ENCODE assay signal across 24 cellular contexts in genomic region chr5:62138607-62139006, GRCh38.
DNase-seq lines count a peak whose midpoint lies in the region.
"Had no signal": no experiment of that assay in that cellular context is flagged by ENCODE, and none has a peak within 500 bp of the region (broad histone marks: within the 10 kb centered on the region; RNA-seq: fewer than 3 reads in every experiment).

No MANE protein-coding gene starts in this region.

- no peaks in the 10 kb centered on the region for H3K9me3 ChIP-seq in iPS-20b (ENCODE audit: insufficient read depth, low read depth, low read length)
- H3K9me3 ChIP-seq: heart right ventricle, left lung, stomach, tibial artery had no signal

- no peaks in the 10 kb centered on the region for H3K36me3 ChIP-seq in H7 (replicated peaks; ENCODE audit: control insufficient read depth, insufficient read depth, low read length)
- no peaks in the 10 kb centered on the region for H3K36me3 ChIP-seq in iPS-20b (ENCODE audit: insufficient read depth, low read depth, low read length)
- H3K36me3 ChIP-seq: heart right ventricle, left lung, stomach, tibial artery had no signal

- intact Hi-C loops in head of caudate nucleus (cut with DNase I), result no loop called here
- intact Hi-C loops in cardiac septum (cut with DNase I), result no loop called here

- DNase-seq in NCI-H1092 treated with DMSO at 0.1 percent for 48 hours (lab: John Stamatoyannopoulos, UW) (peak; percentile 11), NCI-H1092 (lab: John Stamatoyannopoulos, UW) (no peak), H7 (peak; percentile 64), NCI-H2227 treated with DMSO at 0.1 percent for 48 hours (lab: John Stamatoyannopoulos, UW) (peak; percentile 52), head of caudate nucleus (no peak), SW 1271 (lab: John Stamatoyannopoulos, UW) (no peak), cardiac septum (ENCODE audit: low spot score) (no peak)
- DNase-seq: activated CD8-positive, alpha-beta T cell treated with anti-CD3 and anti-CD28 coated beads, Interleukin-2, amount 10 ng/mL, durations not matched to agents 7 days and 5 days; amygdala; CD4-positive, CD25-positive, alpha-beta regulatory T cell; effector CD8-positive, alpha-beta T cell; erythroblast; foreskin fibroblast; heart right ventricle; left lung; mesenchymal stem cell; NCI-H524 treated with DMSO at 0.1 percent for 48 hours; occipital lobe; stomach; T-helper 17 cell; tibial artery had no signal

- no peaks in the 10 kb centered on the region for H3K27me3 ChIP-seq in H7 (ENCODE audit: control insufficient read depth, insufficient read depth, low read length)
- H3K27me3 ChIP-seq in iPS-20b (ENCODE audit: insufficient read depth, low read length), result no peaks in the 10 kb centered on the region
- H3K27me3 ChIP-seq: tibial artery had no signal

- H3K9ac ChIP-seq in iPS-20b (ENCODE audit: low read depth, low read length), result no peak overlapping the region

- H3K27ac ChIP-seq in iPS-20b (ENCODE audit: low read length), result no peak overlapping the region
- H3K27ac ChIP-seq: 22Rv1, heart right ventricle, left lung, RWPE1, stomach, tibial artery had no signal

- H3K4me3 ChIP-seq in H7 (ENCODE audit: insufficient read depth, low read depth, low read length) (no peak overlapping the region), iPS-20b (ENCODE audit: low read length) (peak overlapping the region; percentile 6; the same call in 1 of the 2 replicates)
- H3K4me3 ChIP-seq: heart right ventricle, left lung, stomach, tibial artery had no signal

- H3K4me1 ChIP-seq in iPS-20b (ENCODE audit: insufficient read depth, low read length), result peaks cover 14% of the 10 kb centered on the region; the same call in 1 of the 2 replicates
- H3K4me1 ChIP-seq: heart right ventricle had no signal

Comparison
In these comparisons a context has a peak if more than half of its experiments do, and no peak if none do; other contexts are left out.
1. DNase-seq: peak in NCI-H1092 treated with DMSO at 0.1 percent for 48 hours (single experiment), H7 (single experiment) and NCI-H2227 treated with DMSO at 0.1 percent for 48 hours (single experiment); none in NCI-H1092 (single experiment), head of caudate nucleus (0 of 42), SW 1271 (0 of 2) and cardiac septum (single experiment).